ENCODE assay signal across 1 cellular context in genomic region chr2:61471905-61472805, GRCh38.
TF ChIP-seq lines count a peak whose summit lies in the region.

No MANE protein-coding gene starts in this region.

TF ChIP-seq in HepG2, 621 proteins besides CTCF, POLR2A, EP300 and RAD21 (continued from another document and continues in another):
- TF ChIP-seq BRF2 (CRISPR knock-in tag; IDR thresholded peaks at IDR 0.05) (no peak), ASH2L (IDR thresholded peaks at IDR 0.05; ENCODE audit: insufficient read length, low read depth, low read length) (peak; percentile 56), ZNF609 (CRISPR knock-in tag; IDR thresholded peaks at IDR 0.05; ENCODE audit: borderline replicate concordance) (no peak), ARID5B (CRISPR knock-in tag; IDR thresholded peaks at IDR 0.05) (peak; percentile 30; the same call in 1 of the 2 replicates), FUBP1 (CRISPR knock-in tag; IDR thresholded peaks at IDR 0.05; ENCODE audit: borderline replicate concordance) (no peak), NCOR1 (IDR thresholded peaks at IDR 0.05; ENCODE audit: borderline replicate concordance, low read length) (0 out of 2 replicates have a peak, but pooled peaks have one; percentile 53), ELF3 (CRISPR knock-in tag; IDR thresholded peaks at IDR 0.05) (0 out of 2 replicates have a peak, but pooled peaks have one; percentile 34), ZNF607 (CRISPR knock-in tag; IDR thresholded peaks at IDR 0.05; ENCODE audit: borderline replicate concordance) (0 out of 2 replicates have a peak, but pooled peaks have one; percentile 56), HNF4A (CRISPR knock-in tag; IDR thresholded peaks at IDR 0.05) (peak; percentile 80), USF2 (IDR thresholded peaks at IDR 0.05; ENCODE audit: low read depth, low read length) (peak; percentile 55; the same call in 1 of the 2 replicates), USF2 (CRISPR knock-in tag; IDR thresholded peaks at IDR 0.05; ENCODE audit: borderline replicate concordance) (peak; percentile 31; the same call in 1 of the 2 replicates), SOX5 (CRISPR knock-in tag; IDR thresholded peaks at IDR 0.05; ENCODE audit: borderline replicate concordance) (peak; percentile 56), ZNF547 (CRISPR knock-in tag; IDR thresholded peaks at IDR 0.05) (peak; percentile 7; the same call in 1 of the 2 replicates), ARID2 (CRISPR knock-in tag; IDR thresholded peaks at IDR 0.05; ENCODE audit: borderline replicate concordance) (peak; percentile 66; the same call in 1 of the 2 replicates), ZNF780A (CRISPR knock-in tag; IDR thresholded peaks at IDR 0.05) (no peak), REPIN1 (CRISPR knock-in tag; IDR thresholded peaks at IDR 0.05; ENCODE audit: borderline replicate concordance, low read depth) (peak; percentile 77; the same call in 1 of the 2 replicates), FOSL2 (CRISPR knock-in tag; IDR thresholded peaks at IDR 0.05) (peak; percentile 16; the same call in 1 of the 2 replicates), HMGXB4 (CRISPR knock-in tag; IDR thresholded peaks at IDR 0.05; ENCODE audit: borderline replicate concordance in 1 of 2, low read depth in 1 of 2) (peak in 1 of 2 experiments; percentile 11; a peak in 1 of 4 replicates), MAFG (CRISPR knock-in tag; IDR thresholded peaks at IDR 0.05) (no peak), ZNF431 (CRISPR knock-in tag; IDR thresholded peaks at IDR 0.05; ENCODE audit: borderline replicate concordance, low read depth) (0 out of 2 replicates have a peak, but pooled peaks have one; percentile 12), ZNF34 (CRISPR knock-in tag; IDR thresholded peaks at IDR 0.05; ENCODE audit: borderline replicate concordance) (peak; percentile 35; the same call in 1 of the 2 replicates), TBX2 (CRISPR knock-in tag; IDR thresholded peaks at IDR 0.05; ENCODE audit: borderline replicate concordance) (peak; percentile 43; the same call in 1 of the 2 replicates), PPARG (CRISPR knock-in tag; conservative IDR thresholded peaks at IDR 0.05) (0 out of 2 replicates have a peak, but pooled peaks have one; percentile 45), MAFK (conservative IDR thresholded peaks at IDR 0.05 in 1 of 2, IDR thresholded peaks at IDR 0.05 in 1 of 2; ENCODE audit: low read length in 2 of 2) (peak in 1 of 2 experiments; percentile 6; a peak in 1 of 4 replicates), FOXK1 (CRISPR knock-in tag; IDR thresholded peaks at IDR 0.05; ENCODE audit: borderline replicate concordance, low read depth) (peak; percentile 78), POLR2AphosphoS5 (IDR thresholded peaks at IDR 0.05; ENCODE audit: low read depth, low read length) (peak; percentile 51; the same call in 1 of the 2 replicates), BCL3 (CRISPR knock-in tag; IDR thresholded peaks at IDR 0.05) (0 out of 2 replicates have a peak, but pooled peaks have one; percentile 12), DNMT3B (CRISPR knock-in tag; conservative IDR thresholded peaks at IDR 0.05) (0 out of 2 replicates have a peak, but pooled peaks have one; percentile 5), ZNF460 (CRISPR knock-in tag; IDR thresholded peaks at IDR 0.05; ENCODE audit: borderline replicate concordance) (peak; percentile 89; the same call in 1 of the 2 replicates), HNF4G (IDR thresholded peaks at IDR 0.05; ENCODE audit: borderline replicate concordance, low read depth, low read length) (peak; percentile 57; the same call in 1 of the 2 replicates), HNF4G (CRISPR knock-in tag; IDR thresholded peaks at IDR 0.05; ENCODE audit: borderline replicate concordance, low read depth) (no peak), MYPOP (CRISPR knock-in tag; IDR thresholded peaks at IDR 0.05) (no peak; the same call in 1 of the 2 replicates)
